Comparison of ENCODE assay signal across 1 cellular context in genomic region chr6:30599625-30600324, GRCh38.
TF ChIP-seq lines count a peak whose summit lies in the region.

No MANE protein-coding gene starts in this region.

TF ChIP-seq in GM12878, 131 proteins besides CTCF, POLR2A, EP300 and RAD21:
- no peak for TF ChIP-seq CBX3 (IDR thresholded peaks at IDR 0.05; ENCODE audit: borderline replicate concordance, low read depth)
- TF ChIP-seq POLR2AphosphoS2 (IDR thresholded peaks at IDR 0.05; ENCODE audit: low read depth, low read length) = 0 out of 2 replicates have a peak, but pooled peaks have one; percentile 37
